In the genomic region with DNA sequence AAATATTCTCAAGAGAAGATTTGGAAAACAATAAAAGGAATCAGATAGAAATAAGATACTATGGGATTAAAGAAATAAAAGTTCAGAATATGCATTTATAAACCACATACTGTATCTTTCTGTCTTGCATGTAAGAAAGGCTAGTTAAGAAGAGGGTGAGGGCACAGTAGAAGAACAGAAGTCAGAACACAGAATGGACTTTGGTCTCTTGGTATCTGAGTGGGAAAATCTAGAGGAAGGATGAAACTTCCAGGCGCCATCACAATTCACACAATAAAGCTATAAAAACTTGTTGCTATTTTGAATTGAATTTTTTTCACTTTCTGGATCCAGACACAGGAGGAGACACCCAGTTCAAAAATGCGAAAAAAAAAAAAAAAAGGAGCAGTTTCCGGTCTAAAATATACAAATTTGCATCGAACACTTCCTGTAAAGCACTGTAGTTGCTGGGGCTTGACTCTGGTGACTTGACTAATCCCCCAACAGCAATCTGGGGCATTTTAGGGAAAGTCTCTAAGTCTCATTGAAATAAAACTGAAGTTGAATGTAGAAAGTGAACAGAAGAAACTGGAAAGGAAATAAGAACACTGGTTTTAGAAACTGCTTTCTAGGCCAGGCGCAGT, we compare ENCODE assay signal across 15 cellular contexts. TPM values are rescaled to one million over a fixed set of nuclear protein-coding genes. Genes with fewer than 3 reads are reported as not detected.
A peak's percentile ranks its signal among the peaks of the same experiment; 100 is the strongest.
DNase-seq lines count a peak whose midpoint lies in the region; ATAC-seq and TF ChIP-seq lines count a peak whose summit lies in the region.
"Had no signal": no experiment of that assay in that cellular context is flagged by ENCODE, and none has a peak within 500 bp of the region (broad histone marks: within the 10 kb centered on the region; RNA-seq: fewer than 3 reads in every experiment).

No MANE protein-coding gene starts in this region.

- H3K9me3 ChIP-seq in mucosa of descending colon, result no peaks in the 10 kb centered on the region
- H3K9me3 ChIP-seq: gastrocnemius medialis, suprapubic skin had no signal

- intact Hi-C loops in mucosa of descending colon (cut with DNase I, micrococcal nuclease), result no loop called here
- intact Hi-C loops in posterior vena cava (cut with DNase I), result no loop called here

- H3K4me3 ChIP-seq in mucosa of descending colon, result no peak overlapping the region
- H3K4me3 ChIP-seq: gastrocnemius medialis, suprapubic skin had no signal

- H3K36me3 ChIP-seq in mucosa of descending colon (ENCODE audit: low read depth), result no peaks in the 10 kb centered on the region

- H3K4me1 ChIP-seq in mucosa of descending colon (ENCODE audit: low read depth), result peaks cover 2% of the 10 kb centered on the region
- H3K4me1 ChIP-seq: gastrocnemius medialis, suprapubic skin had no signal

- TF ChIP-seq CTCF in mucosa of descending colon (IDR thresholded peaks at IDR 0.05), result no peak

- peak; percentile 83 for ATAC-seq in GM18868 (IDR thresholded peaks at IDR 0.05; ENCODE audit: unreplicated experiment)
- peak; percentile 87 for ATAC-seq in GM21529 (IDR thresholded peaks at IDR 0.05; ENCODE audit: unreplicated experiment)
- peak; percentile 84 for ATAC-seq in HG03108 (IDR thresholded peaks at IDR 0.05; ENCODE audit: unreplicated experiment)
- peak; percentile 65 for ATAC-seq in mucosa of descending colon
- ATAC-seq: gastrocnemius medialis had no signal

- DNase-seq in mucosa of descending colon (no peak), posterior vena cava (ENCODE audit: low spot score) (no peak), HuH-7 (ENCODE audit: low spot score) (no peak)
- DNase-seq in stimulated activated naive CD4-positive, alpha-beta T cell (lab: John Stamatoyannopoulos, UW), result no peak
- DNase-seq: Calu3; dermis blood vessel endothelial cell; gastrocnemius medialis; NCI-H1417; NCI-H82; stimulated activated CD4-positive, alpha-beta T cell treated with anti-CD3 and anti-CD28 coated beads, Interleukin-4, amount 100 ng/mL, for 4 hours had no signal

RNA-seq across cellular contexts. Expression of a gene that starts 8.1 kb away (rescaled TPM):
- 100 to 1,000 TPM; 101 to 226 (median 163) TPM for total RNA-seq in mucosa of descending colon
- 10 to 100 TPM; 17.2 to 40.4 TPM for total RNA-seq in posterior vena cava

RNA-seq across cellular contexts. Expression of a gene that starts 41.8 kb away (rescaled TPM):
- total RNA-seq in mucosa of descending colon (10 to 100 TPM; 24.5 to 33.7 (median 27.9) TPM), posterior vena cava (10 to 100 TPM; 39.8 to 46.4 TPM)

RNA-seq across cellular contexts. Expression of a gene that starts 46.7 kb away (rescaled TPM):
- total RNA-seq in mucosa of descending colon, result under 1 TPM in 2 of 3 donors, not detected in 1; 0.13 to 0.43 TPM
- not detected for total RNA-seq in posterior vena cava
- total RNA-seq: Calu3, dermis blood vessel endothelial cell, SK-MEL-5, suprapubic skin had no signal

RNA-seq across cellular contexts. Expression of a gene that starts 58.4 kb away (rescaled TPM):
- 1 to 10 TPM in 2 of 3 donors, under 1 TPM in 1; 0.75 to 4.9 (median 1.3) TPM for total RNA-seq in mucosa of descending colon
- total RNA-seq in posterior vena cava, result 1 to 10 TPM in 1 of 2 donors, under 1 TPM in 1; 0.56 to 2.1 TPM
- total RNA-seq: Calu3, dermis blood vessel endothelial cell had no signal
